ENCODE assay signal across 9 cellular contexts in genomic region chr19:35211545-35212230, GRCh38. TPM values are rescaled to one million over a fixed set of nuclear protein-coding genes. Genes with fewer than 3 reads are reported as not detected.
DNase-seq lines count a peak whose midpoint lies in the region; ATAC-seq and TF ChIP-seq lines count a peak whose summit lies in the region.
"Had no signal": no experiment of that assay in that cellular context is flagged by ENCODE, and none has a peak within 500 bp of the region (broad histone marks: within the 10 kb centered on the region; RNA-seq: fewer than 3 reads in every experiment).

No MANE protein-coding gene starts in this region.

- TF ChIP-seq CTCF in heart right ventricle (IDR thresholded peaks at IDR 0.05) = peak in 1 of 9 donors; percentile 22

- no peaks in the 10 kb centered on the region for H3K27me3 ChIP-seq in heart right ventricle

- DNase-seq in Kasumi-1 (lab: John Stamatoyannopoulos, UW) (peak; percentile 66 to 70), heart right ventricle (peak; percentile 50 to 52), NCI-H345 (lab: John Stamatoyannopoulos, UW) (no peak), NCI-H1417 (lab: John Stamatoyannopoulos, UW) (no peak), NCI-H1048 (lab: John Stamatoyannopoulos, UW) (no peak)
- peak; percentile 59 for DNase-seq in activated CD8-positive, alpha-beta memory T cell treated with anti-CD3 and anti-CD28 coated beads, Interleukin-2, amount 50 U/mL, for 4 hours
- peak; percentile 41 for DNase-seq in stimulated activated CD8-positive, alpha-beta memory T cell treated with anti-CD3 and anti-CD28 coated beads, Interleukin-4, amount 100 ng/mL, for 24 hours (ENCODE audit: low read depth)
- DNase-seq: NCI-H2029 treated with DMSO at 0.1 percent for 48 hours had no signal

- peaks cover 0 to 3% (median 0%) of the 10 kb centered on the region in 11 donors for H3K9me3 ChIP-seq in heart right ventricle

- H3K4me1 ChIP-seq in heart right ventricle = peaks cover 10 to 58% (median 37%) of the 10 kb centered on the region in 9 donors

- intact Hi-C loops in heart right ventricle (cut with DNase I) = loop anchor here in 1 of 10 donors (5.0 kb wide), 1 partner anchor 54 kb away; no protein-coding TSS in a partner anchor

- no peaks in the 10 kb centered on the region for H3K36me3 ChIP-seq in heart right ventricle

- ATAC-seq in heart right ventricle = peak in 7 of 8 donors; percentile 37 to 72 (median 50)
- no peak for ATAC-seq in GM21367 (IDR thresholded peaks at IDR 0.05; ENCODE audit: unreplicated experiment)

- no peak overlapping the region for H3K4me3 ChIP-seq in heart right ventricle

- H3K27ac ChIP-seq in heart right ventricle = peak overlapping the region in 9 of 10 donors; percentile 1 to 87 (median 55)

- 57 to 74% methylated on average over 7 of the region's 7 CpGs for WGBS in heart right ventricle, 2 donors

RNA-seq across cellular contexts. Expression of gene FAM187B, which starts 16.9 kb away (rescaled TPM):
- total RNA-seq in heart right ventricle = under 1 TPM in 1 of 10 donors, not detected in 9; 0.48 TPM
- polyA plus RNA-seq in heart right ventricle = not detected

RNA-seq across cellular contexts. Expression of gene LSR, which starts 37.1 kb away (rescaled TPM):
- 1 to 10 TPM; 3.2 to 8.7 (median 5.2) TPM for total RNA-seq in heart right ventricle
- 10 to 100 TPM; 10.2 to 10.4 TPM for polyA plus RNA-seq in heart right ventricle

RNA-seq across cellular contexts. Expression of gene USF2, which starts 57.1 kb away (rescaled TPM):
- total RNA-seq in heart right ventricle = 100 to 1,000 TPM; 134 to 185 (median 151) TPM
- 100 to 1,000 TPM; 125 to 171 TPM for polyA plus RNA-seq in heart right ventricle

RNA-seq across cellular contexts. Expression of gene FXYD5, which starts 57.2 kb away (rescaled TPM):
- total RNA-seq in heart right ventricle = 10 to 100 TPM; 13.9 to 36.6 (median 18.1) TPM
- polyA plus RNA-seq in heart right ventricle = 10 to 100 TPM; 48.3 to 67.4 TPM

Comparison
In these comparisons a context has a peak if more than half of its experiments do, and no peak if none do; other contexts are left out.
1. DNase-seq: peak in Kasumi-1 (2 of 2), activated CD8-positive, alpha-beta memory T cell treated with anti-CD3 and anti-CD28 coated beads, Interleukin-2, amount 50 U/mL, for 4 hours (single experiment), heart right ventricle (2 of 2) and stimulated activated CD8-positive, alpha-beta memory T cell treated with anti-CD3 and anti-CD28 coated beads, Interleukin-4, amount 100 ng/mL, for 24 hours (single experiment); none in NCI-H345 (single experiment), NCI-H1417 (0 of 3) and NCI-H1048 (single experiment).